Comparison of ENCODE assay signal across 1 cellular context in genomic region chr1:7941437-7941793, GRCh38.
TF ChIP-seq lines count a peak whose summit lies in the region.

No MANE protein-coding gene starts in this region.

TF ChIP-seq in WTC11, 78 proteins besides CTCF, POLR2A, EP300 and RAD21 (continued from another document):
- TF ChIP-seq, protein P1, sequence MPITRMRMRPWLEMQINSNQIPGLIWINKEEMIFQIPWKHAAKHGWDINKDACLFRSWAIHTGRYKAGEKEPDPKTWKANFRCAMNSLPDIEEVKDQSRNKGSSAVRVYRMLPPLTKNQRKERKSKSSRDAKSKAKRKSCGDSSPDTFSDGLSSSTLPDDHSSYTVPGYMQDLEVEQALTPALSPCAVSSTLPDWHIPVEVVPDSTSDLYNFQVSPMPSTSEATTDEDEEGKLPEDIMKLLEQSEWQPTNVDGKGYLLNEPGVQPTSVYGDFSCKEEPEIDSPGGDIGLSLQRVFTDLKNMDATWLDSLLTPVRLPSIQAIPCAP (CRISPR knock-in tag; IDR thresholded peaks at IDR 0.05), result no peak
- TF ChIP-seq KAT7 (CRISPR knock-in tag; IDR thresholded peaks at IDR 0.05; ENCODE audit: borderline replicate concordance), result no peak
- no peak for TF ChIP-seq ZBTB21 (CRISPR knock-in tag; IDR thresholded peaks at IDR 0.05; ENCODE audit: borderline replicate concordance)
- no peak for TF ChIP-seq ZNF671 (CRISPR knock-in tag; IDR thresholded peaks at IDR 0.05)
- TF ChIP-seq CREB1 (CRISPR knock-in tag; IDR thresholded peaks at IDR 0.05), result no peak
- no peak for TF ChIP-seq NFATC4 (CRISPR knock-in tag; IDR thresholded peaks at IDR 0.05)
- no peak for TF ChIP-seq ETV6 (CRISPR knock-in tag; IDR thresholded peaks at IDR 0.05)
- no peak for TF ChIP-seq GABPB1 (CRISPR knock-in tag; IDR thresholded peaks at IDR 0.05)
- no peak for TF ChIP-seq ZNF396 (CRISPR knock-in tag; IDR thresholded peaks at IDR 0.05; ENCODE audit: borderline replicate concordance)
- TF ChIP-seq PRDM15 (CRISPR knock-in tag; IDR thresholded peaks at IDR 0.05), result no peak
TF ChIP-seq in WTC11: peak in this region for 0.
